ENCODE assay signal across 15 cellular contexts in genomic region chr18:9571546-9571945, GRCh38. TPM values are rescaled to one million over a fixed set of nuclear protein-coding genes. Genes with fewer than 3 reads are reported as not detected.
DNase-seq lines count a peak whose midpoint lies in the region; ATAC-seq and TF ChIP-seq lines count a peak whose summit lies in the region.
"Had no signal": no experiment of that assay in that cellular context is flagged by ENCODE, and none has a peak within 500 bp of the region (broad histone marks: within the 10 kb centered on the region; RNA-seq: fewer than 3 reads in every experiment).

No MANE protein-coding gene starts in this region.

- no peak for DNase-seq in WTC11 (ENCODE audit: low spot score)
- peak; percentile 86 for DNase-seq in dermis blood vessel endothelial cell
- DNase-seq in left colon: no peak
- DNase-seq in pulmonary artery endothelial cell (ENCODE audit: low read depth, low spot score): peak; percentile 66
- no peak for DNase-seq in midbrain (lab: John Stamatoyannopoulos, UW)
- DNase-seq in activated gamma-delta T cell treated with Interleukin-2 at 50 U/mL for 16 hours: no peak
- no peak for DNase-seq in NCI-H2107 (lab: John Stamatoyannopoulos, UW)
- DNase-seq: BE2C; CD8-positive, alpha-beta T cell; COR-L47; DND-41; GDM1; GOT3; H9 had no signal

- H3K9me3 Mint-ChIP-seq in WTC11: no peaks in the 10 kb centered on the region
- H3K9me3 Mint-ChIP-seq: CD8-positive, alpha-beta T cell; H9 had no signal

- POLR2A ChIA-PET in WTC11 (lab: Charles Lee): no interaction called here

- CTCF ChIA-PET in WTC11 (lab: Charles Lee): no interaction called here

- H3K4me3 Mint-ChIP-seq in WTC11: no peak overlapping the region
- H3K4me3 Mint-ChIP-seq: CD8-positive, alpha-beta T cell; H9 had no signal

- peak overlapping the region; percentile 55; the same call in 1 of the 2 replicates for H3K27ac Mint-ChIP-seq in WTC11
- H3K27ac Mint-ChIP-seq: CD8-positive, alpha-beta T cell had no signal

- peaks cover 24% of the 10 kb centered on the region for H3K36me3 Mint-ChIP-seq in WTC11

- intact Hi-C loops in left colon (cut with DNase I, micrococcal nuclease): no loop called here

- H3K4me1 Mint-ChIP-seq in WTC11: peaks cover 19% of the 10 kb centered on the region

- no peak for ATAC-seq in WTC11
- peak; percentile 47 for ATAC-seq in left colon
- ATAC-seq: A549; CD8-positive, alpha-beta T cell had no signal

- no peak for TF ChIP-seq CTCF in WTC11 (IDR thresholded peaks at IDR 0.05)

- H3K27me3 Mint-ChIP-seq in WTC11 (ENCODE audit: low read depth): no peaks in the 10 kb centered on the region

TF ChIP-seq in WTC11, 78 proteins besides CTCF, POLR2A, EP300 and RAD21:
- TF ChIP-seq ZNF232 (CRISPR knock-in tag; IDR thresholded peaks at IDR 0.05): no peak
- TF ChIP-seq EMX1 (CRISPR knock-in tag; IDR thresholded peaks at IDR 0.05): no peak
TF ChIP-seq in WTC11: peak in this region for 0.

RNA-seq across cellular contexts. Expression of gene PPP4R1, which starts 42.8 kb away (rescaled TPM):
- total RNA-seq in WTC11 (2021): 71.1 to 78.7 TPM (median 77.0 TPM) in 3 replicates
- total RNA-seq in dermis blood vessel endothelial cell: 180 and 193 TPM in 2 replicates
- total RNA-seq in left colon: 10 to 100 TPM; 73.7 to 74.9 TPM
- 137 and 162 TPM in 2 replicates for total RNA-seq in pulmonary artery endothelial cell

Comparison
In these comparisons a context has a peak if more than half of its experiments do, and no peak if none do; other contexts are left out.
1. DNase-seq: peak in dermis blood vessel endothelial cell (single experiment) and pulmonary artery endothelial cell (single experiment); none in WTC11 (single experiment), left colon (0 of 2), midbrain (single experiment), activated gamma-delta T cell treated with Interleukin-2 at 50 U/mL for 16 hours (single experiment) and NCI-H2107 (single experiment).